8 cellular contexts compared by ENCODE assay signal in the genomic region with DNA sequence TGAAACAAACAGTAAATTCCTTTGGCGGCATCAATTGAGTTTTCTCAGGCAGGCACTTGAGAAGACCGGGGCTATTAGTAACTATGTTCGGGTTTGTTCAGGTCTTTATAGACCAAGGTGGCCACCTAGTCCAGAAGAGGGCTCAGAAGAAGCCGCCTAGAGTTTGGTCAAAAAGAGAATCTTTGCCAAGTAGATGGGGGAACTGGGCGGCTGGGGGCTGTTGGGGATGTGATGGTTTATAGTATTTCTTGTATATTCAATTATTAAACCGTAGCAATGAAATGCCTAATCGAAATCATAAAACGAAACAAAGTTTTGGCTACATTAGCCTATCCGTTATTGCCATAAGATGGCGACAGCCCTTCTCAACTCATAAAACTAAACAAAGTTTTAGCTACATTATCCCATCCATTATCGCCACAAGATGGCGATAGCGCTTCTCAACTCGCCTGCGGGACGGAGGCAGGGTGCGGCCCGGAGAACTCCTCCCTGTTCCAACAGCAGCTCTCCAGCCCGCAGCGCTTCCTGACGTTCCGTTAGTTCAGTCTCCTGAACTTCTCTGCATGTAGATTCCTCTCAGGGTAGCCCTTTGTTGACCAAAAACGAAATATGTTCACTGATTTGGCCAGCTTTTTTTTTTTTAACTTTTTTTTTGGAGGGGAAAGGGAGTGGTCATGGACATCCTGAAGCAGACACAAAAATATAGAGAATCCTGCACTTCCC.
DNase-seq lines count a peak whose midpoint lies in the region; ATAC-seq lines count a peak whose summit lies in the region.

No MANE protein-coding gene starts in this region.

- ATAC-seq in GM19463 (IDR thresholded peaks at IDR 0.05; ENCODE audit: unreplicated experiment) (peak; percentile 61), Right ventricle myocardium inferior (peak; percentile 93)

- intact Hi-C loops in Right ventricle myocardium inferior (cut with DNase I), result loop anchor here (5.0 kb wide), 1 partner anchor 625 kb away; no protein-coding TSS in a partner anchor

- H3K9me3 Mint-ChIP-seq in activated naive CD4-positive, alpha-beta T cell treated with anti-CD3 and anti-CD28 coated beads, Interleukin-2, amount 10 ng/mL, durations not matched to agents 7 days and 5 days, result no peaks in the 10 kb centered on the region

- peaks cover 65% of the 10 kb centered on the region for H3K4me1 Mint-ChIP-seq in activated naive CD4-positive, alpha-beta T cell treated with anti-CD3 and anti-CD28 coated beads, Interleukin-2, amount 10 ng/mL, durations not matched to agents 7 days and 5 days

- no peaks in the 10 kb centered on the region for H3K27me3 Mint-ChIP-seq in activated naive CD4-positive, alpha-beta T cell treated with anti-CD3 and anti-CD28 coated beads, Interleukin-2, amount 10 ng/mL, durations not matched to agents 7 days and 5 days

- H3K27ac Mint-ChIP-seq in activated naive CD4-positive, alpha-beta T cell treated with anti-CD3 and anti-CD28 coated beads, Interleukin-2, amount 10 ng/mL, durations not matched to agents 7 days and 5 days, result peak overlapping the region; percentile 89

- DNase-seq in COLO668 (lab: John Stamatoyannopoulos, UW; ENCODE audit: unreplicated experiment), result peak; percentile 30
- peak; percentile 90 for DNase-seq in HT1080 (ENCODE audit: low read depth)
- DNase-seq in SK-N-DZ (ENCODE audit: low spot score), result peak; percentile 78
- DNase-seq in activated naive CD4-positive, alpha-beta T cell treated with anti-CD3 and anti-CD28 coated beads, Interleukin-2, amount 10 ng/mL, durations not matched to agents 7 days and 5 days, result peak; percentile 91
- peak; percentile 93 for DNase-seq in Right ventricle myocardium inferior (ENCODE audit: missing footprints)
- DNase-seq in pons (ENCODE audit: low spot score), result peak; percentile 91
- peak; percentile 91 for DNase-seq in ureter (ENCODE audit: low spot score)

- peak overlapping the region; percentile 77 for H3K4me3 Mint-ChIP-seq in activated naive CD4-positive, alpha-beta T cell treated with anti-CD3 and anti-CD28 coated beads, Interleukin-2, amount 10 ng/mL, durations not matched to agents 7 days and 5 days

- peaks cover 5% of the 10 kb centered on the region for H3K36me3 Mint-ChIP-seq in activated naive CD4-positive, alpha-beta T cell treated with anti-CD3 and anti-CD28 coated beads, Interleukin-2, amount 10 ng/mL, durations not matched to agents 7 days and 5 days

- CTCF ChIA-PET in activated naive CD4-positive, alpha-beta T cell treated with anti-CD3 and anti-CD28 coated beads, Interleukin-2, amount 10 ng/mL, durations not matched to agents 7 days and 5 days (lab: Charles Lee), result interaction anchor here (0.7 to 2.2 kb wide), 13 partner anchors 18 to 768 kb away, joined by 3 to 14 read pairs (median 4); a partner anchor contains a TSS

Comparison
In these comparisons a context has a peak if more than half of its experiments do, and no peak if none do; other contexts are left out.
1. Peak in every context shown above with its lines: DNase-seq and ATAC-seq.
2. DNase-seq: peak in every context shown above with its lines; median percentile 93 in Right ventricle myocardium inferior; 91 in activated naive CD4-positive, alpha-beta T cell treated with anti-CD3 and anti-CD28 coated beads, Interleukin-2, amount 10 ng/mL, durations not matched to agents 7 days and 5 days; 91 in pons; 91 in ureter; 90 in HT1080; 78 in SK-N-DZ; 30 in COLO668.